8 cellular contexts compared by ENCODE assay signal in genomic region chr5:669111-669841, GRCh38. TPM values are rescaled to one million over a fixed set of nuclear protein-coding genes. Genes with fewer than 3 reads are reported as not detected.
A peak's percentile ranks its signal among the peaks of the same experiment; 100 is the strongest.
DNase-seq lines count a peak whose midpoint lies in the region; ATAC-seq and TF ChIP-seq lines count a peak whose summit lies in the region.

No MANE protein-coding gene starts in this region.

- in situ Hi-C loops in mammary epithelial cell (cut with MboI; ENCODE audit: low sequenced_read_pairs in 2 of 2): loop anchor here in 1 of 2 donors (25.0 kb wide), 1 partner anchor 218 kb away; the partner anchor contains the start of genes BRD9 and TRIP13

- WGBS in mammary epithelial cell (ENCODE audit: low coverage, missing lambda C conversion rate): 96% methylated on average over 25 of the region's 40 CpGs
- 53% methylated on average over 40 of the region's 40 CpGs for WGBS in mesenchymal stem cell

- DNase-seq in GM12864 (ENCODE audit: low read depth) (no peak), RWPE1 (ENCODE audit: low spot score) (no peak), mammary epithelial cell (no peak), mesenchymal stem cell (peak; percentile 73), tibial artery (peak in 1 of 2 donors; percentile 62), foreskin melanocyte (no peak), HPDE6-E6E7 (ENCODE audit: extremely low spot score) (no peak)

- H2AFZ ChIP-seq in mammary epithelial cell (ENCODE audit: low read depth, low read length) (no peak overlapping the region), mesenchymal stem cell (ENCODE audit: low read depth, low read length) (no peak overlapping the region)

- no peaks in the 10 kb centered on the region for H3K79me1 ChIP-seq in mesenchymal stem cell (replicated peaks; ENCODE audit: low read length, poor library complexity, severe bottlenecking)

- H3K4me2 ChIP-seq in mammary epithelial cell (ENCODE audit: insufficient read depth, low read depth, low read length): no peak overlapping the region
- H3K4me2 ChIP-seq in mesenchymal stem cell (ENCODE audit: low read length, poor library complexity, severe bottlenecking): no peak overlapping the region

- no peak overlapping the region for H2AK5ac ChIP-seq in mesenchymal stem cell (ENCODE audit: low read length, severe bottlenecking)

- intact Hi-C loops in mammary epithelial cell (cut with micrococcal nuclease) (no loop called here), tibial artery (cut with DNase I; ENCODE audit: low total_unique reads) (no loop called here)

- H4K91ac ChIP-seq in mesenchymal stem cell (ENCODE audit: low read length): peak overlapping the region; percentile 22

- POLR2A ChIA-PET in RWPE1 (lab: Yijun Ruan, JAX; ENCODE audit: low non-redundant PET): no interaction called here

- TF ChIP-seq CTCF in GM12864 (IDR thresholded peaks at IDR 0.05; ENCODE audit: low read depth, low read length, missing control alignments) (peak; percentile 77), RWPE1 (conservative IDR thresholded peaks at IDR 0.05; ENCODE audit: low read depth) (peak; percentile 89), mammary epithelial cell (conservative IDR thresholded peaks at IDR 0.05 in 1 of 2, IDR thresholded peaks at IDR 0.05 in 1 of 2; ENCODE audit: extremely low read depth in 1 of 2, insufficient read depth in 1 of 2, low read depth in 1 of 2, low read length in 2 of 2) (peak; percentile 30 to 56), tibial artery (IDR thresholded peaks at IDR 0.05) (peak; percentile 37 to 64)

- no peak overlapping the region for H3K4me3 ChIP-seq in GM12864 (ENCODE audit: low read depth, low read length)
- H3K4me3 ChIP-seq in mammary epithelial cell (replicated peaks in 1 of 3; ENCODE audit: insufficient read depth in 1 of 3, low read depth in 2 of 3, low read length in 3 of 3): no peak overlapping the region
- H3K4me3 ChIP-seq in mesenchymal stem cell (ENCODE audit: insufficient read depth in 1 of 2, low read depth in 1 of 2, low read length in 2 of 2): no peak overlapping the region
- H3K4me3 ChIP-seq in tibial artery: no peak overlapping the region

- H2BK120ac ChIP-seq in mesenchymal stem cell (ENCODE audit: low read depth, low read length): no peak overlapping the region

- no TSS peak for BruUV-seq in mammary epithelial cell (replicated peaks; lab: Mats Ljungman, UMichigan)

- H3K9ac ChIP-seq in mammary epithelial cell (ENCODE audit: insufficient read depth, low read length) (no peak overlapping the region), mesenchymal stem cell (ENCODE audit: low read length) (no peak overlapping the region)

- H4K20me1 ChIP-seq in mammary epithelial cell (ENCODE audit: insufficient read depth, low read length): peaks cover 2% of the 10 kb centered on the region

- H3K27ac ChIP-seq in RWPE1: peak overlapping the region; percentile 93
- no peak overlapping the region for H3K27ac ChIP-seq in mammary epithelial cell (ENCODE audit: insufficient read depth, low read depth, low read length)
- no peak overlapping the region for H3K27ac ChIP-seq in mesenchymal stem cell (ENCODE audit: low read length, poor library complexity, severe bottlenecking)
- H3K27ac ChIP-seq in tibial artery: no peak overlapping the region

- H3K27me3 ChIP-seq in mammary epithelial cell (ENCODE audit: insufficient read depth, low read length) (peaks cover 4% of the 10 kb centered on the region), mesenchymal stem cell (ENCODE audit: control insufficient read depth in 1 of 2, insufficient read depth in 1 of 2, low read length in 2 of 2) (peaks cover 5 to 29% of the 10 kb centered on the region in 2 experiments), tibial artery (no peaks in the 10 kb centered on the region)

- H3K14ac ChIP-seq in mesenchymal stem cell (ENCODE audit: low read length in 2 of 2): no peak overlapping the region

- H3K9me3 ChIP-seq in mammary epithelial cell (replicated peaks; ENCODE audit: insufficient read depth, low read length): no peaks in the 10 kb centered on the region
- no peaks in the 10 kb centered on the region for H3K9me3 ChIP-seq in mesenchymal stem cell (ENCODE audit: control insufficient read depth, low read length)
- H3K9me3 ChIP-seq in tibial artery: no peaks in the 10 kb centered on the region

- peaks cover 1% of the 10 kb centered on the region for H3K36me3 ChIP-seq in mammary epithelial cell (ENCODE audit: insufficient read depth, low read length)
- H3K36me3 ChIP-seq in mesenchymal stem cell (ENCODE audit: control insufficient read depth in 1 of 2, insufficient read depth in 2 of 2, low read depth in 1 of 2, low read length in 2 of 2): peaks cover 5 to 37% of the 10 kb centered on the region in 2 experiments
- H3K36me3 ChIP-seq in tibial artery: peaks cover 10 to 35% (median 15%) of the 10 kb centered on the region in 3 donors

- CTCF ChIA-PET in RWPE1 (lab: Yijun Ruan, JAX) (interaction anchor here (0.5 to 1.9 kb wide), 13 partner anchors 27 to 1229 kb away, joined by 3 to 8 read pairs (median 4); no protein-coding TSS in a partner anchor), mammary epithelial cell (lab: Charles Lee; ENCODE audit: low non-redundant PET) (no interaction called here)

- no peak overlapping the region for H3K18ac ChIP-seq in mesenchymal stem cell (ENCODE audit: low read depth in 1 of 2, low read length in 2 of 2)

- no peak overlapping the region for H3K4ac ChIP-seq in mesenchymal stem cell (ENCODE audit: low read depth in 1 of 2, low read length in 2 of 2)

- no peak overlapping the region for H2BK5ac ChIP-seq in mesenchymal stem cell (ENCODE audit: low read depth, low read length, poor library complexity, severe bottlenecking)

- no peaks in the 10 kb centered on the region for H3K79me2 ChIP-seq in mammary epithelial cell (ENCODE audit: insufficient read depth, low read length)

- H4K8ac ChIP-seq in mesenchymal stem cell (ENCODE audit: low read length): no peak overlapping the region

- dilution Hi-C loops in mammary epithelial cell (cut with HindIII; ENCODE audit: low sequenced_read_pairs): no loop called here

- H2BK15ac ChIP-seq in mesenchymal stem cell (ENCODE audit: low read depth, poor library complexity, severe bottlenecking): no peak overlapping the region

- no peak overlapping the region for H2BK12ac ChIP-seq in mesenchymal stem cell (ENCODE audit: low read length in 2 of 2)

- H3K4me1 ChIP-seq in mammary epithelial cell (ENCODE audit: insufficient read depth, low read length): peaks cover 23% of the 10 kb centered on the region
- peaks cover 63% of the 10 kb centered on the region for H3K4me1 ChIP-seq in mesenchymal stem cell (ENCODE audit: control insufficient read depth, insufficient read depth, low read depth, low read length)
- H3K4me1 ChIP-seq in tibial artery: peaks cover 0 to 32% (median 28%) of the 10 kb centered on the region in 4 donors

- no peak for ATAC-seq in HG03432 (IDR thresholded peaks at IDR 0.05; ENCODE audit: unreplicated experiment)

- no peak overlapping the region for H3K23ac ChIP-seq in mesenchymal stem cell (ENCODE audit: low read length in 2 of 2)

RNA-seq across cellular contexts. Expression of gene TPPP, which starts 23.9 kb away (rescaled TPM):
- total RNA-seq in mammary epithelial cell: under 1 TPM; 0.50 to 0.94 TPM
- 0.46 TPM for polyA plus RNA-seq in mammary epithelial cell
- 1.5 TPM for polyA minus RNA-seq in mammary epithelial cell
- polyA plus RNA-seq in mesenchymal stem cell (2013, experiment 1 of 2): 1.9 TPM
- polyA plus RNA-seq in mesenchymal stem cell (2013, experiment 2 of 2): 1.9 TPM

RNA-seq across cellular contexts. Expression of gene CEP72, which starts 57.1 kb away (rescaled TPM):
- 10 to 100 TPM in 1 of 2 donors, 1 to 10 TPM in 1; 3.5 to 13.4 TPM for total RNA-seq in mammary epithelial cell
- 5.6 TPM for polyA plus RNA-seq in mammary epithelial cell
- polyA minus RNA-seq in mammary epithelial cell: 8.2 TPM
- 0.48 TPM for polyA plus RNA-seq in mesenchymal stem cell (2013, experiment 1 of 2)
- 0.42 TPM for polyA plus RNA-seq in mesenchymal stem cell (2013, experiment 2 of 2)
